Comparison of ENCODE assay signal across 2 cellular contexts in genomic region chr11:73759520-73760065, GRCh38.
TF ChIP-seq lines count a peak whose summit lies in the region.

No MANE protein-coding gene starts in this region.

TF ChIP-seq in K562, 482 proteins besides CTCF, POLR2A, EP300 and RAD21:
- no peak for TF ChIP-seq ZBED1 (IDR thresholded peaks at IDR 0.05)
- no peak for TF ChIP-seq MAZ (CRISPR knock-in tag; conservative IDR thresholded peaks at IDR 0.05 in 1 of 2, IDR thresholded peaks at IDR 0.05 in 1 of 2)
- peak; percentile 36; the same call in 1 of the 2 replicates for TF ChIP-seq ARID2 (IDR thresholded peaks at IDR 0.05)
- TF ChIP-seq REST (CRISPR knock-in tag; IDR thresholded peaks at IDR 0.05; ENCODE audit: low read depth), result no peak

TF ChIP-seq in liver, 16 proteins besides CTCF, POLR2A, EP300 and RAD21:
- TF ChIP-seq EGR1 (IDR thresholded peaks at IDR 0.05; ENCODE audit: low read depth in 2 of 2) (no peak), YY1 (IDR thresholded peaks at IDR 0.05) (peak; percentile 11), MAX (IDR thresholded peaks at IDR 0.05) (no peak)
TF ChIP-seq in liver: peak in this region for 1.
